ENCODE assay signal across 14 cellular contexts in genomic region chr6:100663219-100663863, GRCh38.
A peak's percentile ranks its signal among the peaks of the same experiment; 100 is the strongest.
DNase-seq lines count a peak whose midpoint lies in the region; TF ChIP-seq lines count a peak whose summit lies in the region.
"Had no signal": no experiment of that assay in that cellular context is flagged by ENCODE, and none has a peak within 500 bp of the region (broad histone marks: within the 10 kb centered on the region; RNA-seq: fewer than 3 reads in every experiment).

No MANE protein-coding gene starts in this region.

- dilution Hi-C loops in mammary epithelial cell (cut with HindIII; ENCODE audit: low sequenced_read_pairs) = no loop called here

- TF ChIP-seq CTCF in BJ (IDR thresholded peaks at IDR 0.05; ENCODE audit: insufficient read depth, low read depth, low read length) = no peak
- TF ChIP-seq CTCF in mammary epithelial cell (conservative IDR thresholded peaks at IDR 0.05 in 1 of 2, IDR thresholded peaks at IDR 0.05 in 1 of 2; ENCODE audit: extremely low read depth in 1 of 2, insufficient read depth in 1 of 2, low read depth in 1 of 2, low read length in 2 of 2) = no peak

- DNase-seq in BJ (ENCODE audit: low read depth) (peak; percentile 58), M059J (ENCODE audit: low read depth) (peak; percentile 85), mammary epithelial cell (peak; percentile 85), kidney glomerular epithelial cell (lab: John Stamatoyannopoulos, UW) (peak; percentile 18), nucleus accumbens (lab: John Stamatoyannopoulos, UW) (no peak), NCI-H345 treated with DMSO at 0.1 percent for 48 hours (lab: John Stamatoyannopoulos, UW; ENCODE audit: unreplicated experiment) (no peak), COR-L47 (lab: John Stamatoyannopoulos, UW) (no peak)
- DNase-seq in activated CD4-positive, alpha-beta T cell treated with anti-CD3 and anti-CD28 coated beads for 4 hours = no peak
- DNase-seq: CD8-positive, alpha-beta T cell; H9; Karpas-422; NCI-H2171; spleen; stimulated activated CD8-positive, alpha-beta memory T cell treated with anti-CD3 and anti-CD28 coated beads, Interleukin-4, amount 100 ng/mL, for 48 hours had no signal

- H3K4me3 ChIP-seq in BJ (ENCODE audit: low read depth, low read length) = no peak overlapping the region
- no peak overlapping the region for H3K4me3 ChIP-seq in mammary epithelial cell (replicated peaks in 1 of 3; ENCODE audit: insufficient read depth in 1 of 3, low read depth in 2 of 3, low read length in 3 of 3)
- H3K4me3 ChIP-seq: spleen had no signal

- H4K20me1 ChIP-seq in mammary epithelial cell (ENCODE audit: insufficient read depth, low read length) = no peaks in the 10 kb centered on the region

- peaks cover 13% of the 10 kb centered on the region for H3K4me1 ChIP-seq in mammary epithelial cell (ENCODE audit: insufficient read depth, low read length)

- POLR2A ChIA-PET in BJ (lab: Charles Lee) = interaction anchor here (0.6 kb wide), 1 partner anchor 201 kb away, joined by 5 read pairs; no protein-coding TSS in a partner anchor

- no peaks in the 10 kb centered on the region for H3K9me3 ChIP-seq in mammary epithelial cell (replicated peaks; ENCODE audit: insufficient read depth, low read length)
- H3K9me3 ChIP-seq: spleen had no signal

- intact Hi-C loops in mammary epithelial cell (cut with micrococcal nuclease) = no loop called here

- no peaks in the 10 kb centered on the region for H3K36me3 ChIP-seq in BJ (ENCODE audit: control insufficient read depth, insufficient read depth, low read length)
- peaks cover 6% of the 10 kb centered on the region for H3K36me3 ChIP-seq in mammary epithelial cell (ENCODE audit: insufficient read depth, low read length)

- H3K27me3 ChIP-seq in BJ (ENCODE audit: control insufficient read depth, insufficient read depth, low read length) (no peaks in the 10 kb centered on the region), mammary epithelial cell (ENCODE audit: insufficient read depth, low read length) (no peaks in the 10 kb centered on the region)
- H3K27me3 ChIP-seq: spleen had no signal

- peak overlapping the region; percentile 58 for H3K4me2 ChIP-seq in mammary epithelial cell (ENCODE audit: insufficient read depth, low read depth, low read length)

- peak overlapping the region; percentile 93 for H3K27ac ChIP-seq in mammary epithelial cell (ENCODE audit: insufficient read depth, low read depth, low read length)
- H3K27ac ChIP-seq: spleen had no signal

- CTCF ChIA-PET in BJ (lab: Yijun Ruan, JAX) = interaction anchor here (1.1 to 2.6 kb wide), 11 partner anchors 15 to 795 kb away, joined by 3 to 22 read pairs (median 7); partner anchors contain the start of gene SIM1
- CTCF ChIA-PET in mammary epithelial cell (lab: Charles Lee; ENCODE audit: low non-redundant PET) = interaction anchor here (0.6 to 0.8 kb wide), 3 partner anchors 172 to 661 kb away, joined by 3 to 10 read pairs (median 6); no protein-coding TSS in a partner anchor

- WGBS in mammary epithelial cell (ENCODE audit: low coverage, missing lambda C conversion rate) = 71% methylated on average over 5 of the region's 5 CpGs

- peak overlapping the region; percentile 68 for H2AFZ ChIP-seq in mammary epithelial cell (ENCODE audit: low read depth, low read length)

- no peaks in the 10 kb centered on the region for H3K79me2 ChIP-seq in mammary epithelial cell (ENCODE audit: insufficient read depth, low read length)

- BruUV-seq in mammary epithelial cell (replicated peaks; lab: Mats Ljungman, UMichigan) = no TSS peak

- H3K9ac ChIP-seq in mammary epithelial cell (ENCODE audit: insufficient read depth, low read length) = peak overlapping the region; percentile 40

- in situ Hi-C loops in mammary epithelial cell (cut with MboI; ENCODE audit: low sequenced_read_pairs in 2 of 2) = loop anchor here (10.0 to 25.0 kb wide), 3 partner anchors 179 to 551 kb away; no protein-coding TSS in a partner anchor

Comparison
In these comparisons a context has a peak if more than half of its experiments do, and no peak if none do; other contexts are left out.
1. DNase-seq: peak in BJ (single experiment), M059J (single experiment), mammary epithelial cell (single experiment) and kidney glomerular epithelial cell (single experiment); none in nucleus accumbens (0 of 56), NCI-H345 treated with DMSO at 0.1 percent for 48 hours (single experiment), activated CD4-positive, alpha-beta T cell treated with anti-CD3 and anti-CD28 coated beads for 4 hours (0 of 2) and COR-L47 (single experiment).